In genomic region chr6:57268294-57268640, GRCh38 we compare ENCODE assay signal across 1 cellular context.
TF ChIP-seq lines count a peak whose summit lies in the region.

No MANE protein-coding gene starts in this region.

TF ChIP-seq in IMR-90, 13 proteins besides CTCF, POLR2A, EP300 and RAD21:
- TF ChIP-seq MAZ (IDR thresholded peaks at IDR 0.05; ENCODE audit: borderline replicate concordance, low read depth, low read length): no peak
- TF ChIP-seq RFX5 (IDR thresholded peaks at IDR 0.05; ENCODE audit: low read depth, low read length): no peak
- TF ChIP-seq SMC3 (IDR thresholded peaks at IDR 0.05; ENCODE audit: low read depth, low read length): no peak
- TF ChIP-seq RCOR1 (IDR thresholded peaks at IDR 0.05; ENCODE audit: insufficient replicate concordance, low read length): no peak
- TF ChIP-seq CEBPB (IDR thresholded peaks at IDR 0.05; ENCODE audit: low read depth, low read length): no peak
- no peak for TF ChIP-seq MAFK (IDR thresholded peaks at IDR 0.05; ENCODE audit: low read depth, low read length)
